Comparison of ENCODE assay signal across 10 cellular contexts in the genomic region with DNA sequence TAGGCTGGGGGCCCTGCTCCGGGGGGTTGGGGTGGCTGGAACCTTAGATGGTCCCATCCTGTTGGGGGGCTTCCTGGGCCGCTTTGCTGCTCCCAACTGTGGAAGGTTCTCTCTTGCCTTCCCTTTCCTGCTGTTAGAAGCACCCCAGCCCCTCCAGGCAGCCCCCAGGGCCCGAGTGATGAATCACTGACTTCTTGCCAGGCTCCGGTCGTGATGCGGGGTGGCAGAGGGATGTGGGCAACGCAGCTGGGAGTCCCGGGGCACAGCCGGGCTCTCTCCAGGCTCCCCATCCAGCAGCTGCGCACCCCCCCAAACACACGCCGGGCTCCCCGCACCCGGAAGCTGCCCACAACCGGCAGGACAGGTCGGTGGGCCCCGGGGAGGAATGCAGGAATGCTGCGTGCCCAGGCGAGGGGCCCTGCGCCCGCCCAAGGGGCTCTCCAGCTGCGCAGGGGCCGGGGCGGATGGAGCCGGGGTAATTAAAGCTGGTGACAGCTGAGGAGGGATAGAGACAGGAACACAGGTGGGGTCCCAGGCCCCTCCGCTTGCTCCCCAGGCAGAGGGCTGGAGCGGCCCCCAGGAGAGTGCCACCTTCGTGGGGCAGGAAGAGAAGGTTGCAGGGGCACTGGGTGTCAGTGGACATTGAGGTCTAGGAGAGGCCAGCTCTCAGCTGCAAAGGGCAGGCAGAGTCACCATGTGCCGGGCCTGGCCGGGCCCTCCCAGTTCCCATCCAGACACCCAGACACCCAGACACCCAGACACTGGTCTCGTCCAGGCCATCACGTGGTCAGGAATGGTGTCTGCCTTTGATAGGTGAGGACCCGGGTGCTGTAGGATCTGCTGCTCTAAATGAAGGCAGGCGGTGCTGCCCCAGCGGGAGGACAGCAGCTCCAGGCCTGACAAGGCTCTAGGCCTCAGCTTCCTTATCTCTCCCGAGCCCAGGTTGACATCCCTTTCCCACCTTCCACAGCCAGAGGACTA. TPM values are rescaled to one million over a fixed set of nuclear protein-coding genes. Genes with fewer than 3 reads are reported as not detected.
A peak's percentile ranks its signal among the peaks of the same experiment; 100 is the strongest.
DNase-seq lines count a peak whose midpoint lies in the region; ATAC-seq and TF ChIP-seq lines count a peak whose summit lies in the region.
"Had no signal": no experiment of that assay in that cellular context is flagged by ENCODE, and none has a peak within 500 bp of the region (broad histone marks: within the 10 kb centered on the region; RNA-seq: fewer than 3 reads in every experiment).

No MANE protein-coding gene starts in this region.

- H2BK5ac ChIP-seq in mesenchymal stem cell (ENCODE audit: low read depth, low read length, poor library complexity, severe bottlenecking): no peak overlapping the region

- intact Hi-C loops in dendritic cell treated with granulocyte-macrophage colony-stimulating factor and Interleukin-4, amounts not matched to agents 40 ng/mL and 50 ng/mL, for 4 days (cut with micrococcal nuclease): no loop called here
- intact Hi-C loops in stomach (cut with DNase I; ENCODE audit: low total_unique reads): loop anchor here (10.0 kb wide), 1 partner anchor 175 kb away; no protein-coding TSS in a partner anchor

- H3K27me3 ChIP-seq in NT2/D1 (ENCODE audit: insufficient read depth, insufficient read length) (peaks cover 6% of the 10 kb centered on the region), mesenchymal stem cell (ENCODE audit: control insufficient read depth in 1 of 2, insufficient read depth in 1 of 2, low read length in 2 of 2) (peaks cover 10 to 26% of the 10 kb centered on the region in 2 experiments), stomach (peaks cover 0 to under 1% (median 0%) of the 10 kb centered on the region in 3 donors)

- H3K18ac ChIP-seq in mesenchymal stem cell (ENCODE audit: low read depth in 1 of 2, low read length in 2 of 2): peak overlapping the region; percentile 31 to 35

- WGBS in mesenchymal stem cell: 87% methylated on average over 35 of the region's 36 CpGs
- WGBS in stomach, 5 donors: 71 to 78% (median 74%) methylated on average over 26 to 36 of the region's 36 CpGs

- H3K4ac ChIP-seq in mesenchymal stem cell (ENCODE audit: low read depth in 1 of 2, low read length in 2 of 2): peak overlapping the region in 1 of 2 experiments; percentile 35

- H3K4me3 ChIP-seq in NT2/D1 (ENCODE audit: insufficient read length, low read depth) (no peak overlapping the region), mesenchymal stem cell (ENCODE audit: insufficient read depth in 1 of 2, low read depth in 1 of 2, low read length in 2 of 2) (no peak overlapping the region), stomach (peak overlapping the region in 2 of 4 donors; percentile 1 to 27)
- H3K4me3 ChIP-seq: HAP-1 had no signal

- TF ChIP-seq EP300 in stomach (IDR thresholded peaks at IDR 0.05): no peak

- peaks cover 32% of the 10 kb centered on the region for H3K4me1 ChIP-seq in NT2/D1 (ENCODE audit: insufficient read depth, insufficient read length)
- peaks cover 25% of the 10 kb centered on the region for H3K4me1 ChIP-seq in mesenchymal stem cell (ENCODE audit: control insufficient read depth, insufficient read depth, low read depth, low read length)
- H3K4me1 ChIP-seq in stomach: peaks cover 13 to 18% (median 16%) of the 10 kb centered on the region in 4 donors

- H4K91ac ChIP-seq in mesenchymal stem cell (ENCODE audit: low read length): peak overlapping the region; percentile 80

- peak overlapping the region; percentile 63 for H3K9ac ChIP-seq in NT2/D1 (ENCODE audit: insufficient read length, low read depth)
- peak overlapping the region; percentile 69 for H3K9ac ChIP-seq in mesenchymal stem cell (ENCODE audit: low read length)

- peak in 1 of 7 experiments; percentile 10 for TF ChIP-seq CTCF in stomach (IDR thresholded peaks at IDR 0.05)

- peak overlapping the region; percentile 25 to 54 for H2BK12ac ChIP-seq in mesenchymal stem cell (ENCODE audit: low read length in 2 of 2)

- H3K14ac ChIP-seq in mesenchymal stem cell (ENCODE audit: low read length in 2 of 2): no peak overlapping the region

- H3K4me2 ChIP-seq in mesenchymal stem cell (ENCODE audit: low read length, poor library complexity, severe bottlenecking): no peak overlapping the region

- peak overlapping the region; percentile 60 for H2BK15ac ChIP-seq in mesenchymal stem cell (ENCODE audit: low read depth, poor library complexity, severe bottlenecking)

- ATAC-seq in GM18909 (IDR thresholded peaks at IDR 0.05; ENCODE audit: poor library complexity, unreplicated experiment) (no peak), GM19328 (IDR thresholded peaks at IDR 0.05; ENCODE audit: unreplicated experiment) (no peak)

- no peaks in the 10 kb centered on the region for H3K79me1 ChIP-seq in mesenchymal stem cell (replicated peaks; ENCODE audit: low read length, poor library complexity, severe bottlenecking)

- no peaks in the 10 kb centered on the region for H3K36me3 Mint-ChIP-seq in dendritic cell treated with granulocyte-macrophage colony-stimulating factor and Interleukin-4, amounts not matched to agents 40 ng/mL and 50 ng/mL, for 4 days (ENCODE audit: low read depth)

- H3K9me3 ChIP-seq in NT2/D1 (ENCODE audit: insufficient read depth, low read length) (peaks cover 7% of the 10 kb centered on the region; the same call in 1 of the 2 replicates), mesenchymal stem cell (ENCODE audit: control insufficient read depth, low read length) (no peaks in the 10 kb centered on the region), stomach (no peaks in the 10 kb centered on the region)
- H3K9me3 ChIP-seq: HAP-1 had no signal

- no peak for DNase-seq in NT2/D1 (ENCODE audit: low read depth, low spot score)
- no peak for DNase-seq in mesenchymal stem cell
- no peak for DNase-seq in stomach
- DNase-seq in NCI-H2107 (lab: John Stamatoyannopoulos, UW): no peak
- no peak for DNase-seq in AML-193 (lab: John Stamatoyannopoulos, UW)
- DNase-seq: NCI-H1930 had no signal

- H4K8ac ChIP-seq in mesenchymal stem cell (ENCODE audit: low read length): peak overlapping the region; percentile 85

- H3K27me3 Mint-ChIP-seq in dendritic cell treated with granulocyte-macrophage colony-stimulating factor and Interleukin-4, amounts not matched to agents 40 ng/mL and 50 ng/mL, for 4 days: peaks cover 18% of the 10 kb centered on the region

- TF ChIP-seq POLR2A in stomach (IDR thresholded peaks at IDR 0.05): no peak

- H2AK5ac ChIP-seq in mesenchymal stem cell (ENCODE audit: low read length, severe bottlenecking): no peak overlapping the region

- H3K27ac ChIP-seq in mesenchymal stem cell (ENCODE audit: low read length, poor library complexity, severe bottlenecking) (no peak overlapping the region), stomach (peak overlapping the region; percentile 55 to 81 (median 67))

- H2AFZ ChIP-seq in mesenchymal stem cell (ENCODE audit: low read depth, low read length): no peak overlapping the region

- H3K9me3 Mint-ChIP-seq in dendritic cell treated with granulocyte-macrophage colony-stimulating factor and Interleukin-4, amounts not matched to agents 40 ng/mL and 50 ng/mL, for 4 days: no peaks in the 10 kb centered on the region

- H3K4me1 Mint-ChIP-seq in dendritic cell treated with granulocyte-macrophage colony-stimulating factor and Interleukin-4, amounts not matched to agents 40 ng/mL and 50 ng/mL, for 4 days (ENCODE audit: low read depth): peaks cover 42% of the 10 kb centered on the region

- peak overlapping the region; percentile 74 for H3K27ac Mint-ChIP-seq in dendritic cell treated with granulocyte-macrophage colony-stimulating factor and Interleukin-4, amounts not matched to agents 40 ng/mL and 50 ng/mL, for 4 days

- H3K4me3 Mint-ChIP-seq in dendritic cell treated with granulocyte-macrophage colony-stimulating factor and Interleukin-4, amounts not matched to agents 40 ng/mL and 50 ng/mL, for 4 days: no peak overlapping the region

- peak overlapping the region; percentile 71 for H2BK120ac ChIP-seq in mesenchymal stem cell (ENCODE audit: low read depth, low read length)

- H3K23ac ChIP-seq in mesenchymal stem cell (ENCODE audit: low read length in 2 of 2): no peak overlapping the region

- H3K36me3 ChIP-seq in NT2/D1 (ENCODE audit: insufficient read depth, insufficient read length, low read length) (no peaks in the 10 kb centered on the region), mesenchymal stem cell (ENCODE audit: control insufficient read depth in 1 of 2, insufficient read depth in 2 of 2, low read depth in 1 of 2, low read length in 2 of 2) (no peaks in the 10 kb centered on the region), stomach (no peaks in the 10 kb centered on the region)
- H3K36me3 ChIP-seq: HAP-1 had no signal

RNA-seq across cellular contexts. Expression of a gene that starts 15.0 kb away (rescaled TPM):
- polyA plus RNA-seq in mesenchymal stem cell (2013, experiment 1 of 2): 54.5 TPM
- 52.5 TPM for polyA plus RNA-seq in mesenchymal stem cell (2013, experiment 2 of 2)
- 100 to 1,000 TPM in 2 of 5 donors, 10 to 100 TPM in 3; 27.4 to 140 (median 82.6) TPM for total RNA-seq in stomach
- 10 to 100 TPM; 18.6 to 78.1 (median 56.4) TPM for polyA plus RNA-seq in stomach
